ENCODE assay signal across 8 cellular contexts in the genomic region with DNA sequence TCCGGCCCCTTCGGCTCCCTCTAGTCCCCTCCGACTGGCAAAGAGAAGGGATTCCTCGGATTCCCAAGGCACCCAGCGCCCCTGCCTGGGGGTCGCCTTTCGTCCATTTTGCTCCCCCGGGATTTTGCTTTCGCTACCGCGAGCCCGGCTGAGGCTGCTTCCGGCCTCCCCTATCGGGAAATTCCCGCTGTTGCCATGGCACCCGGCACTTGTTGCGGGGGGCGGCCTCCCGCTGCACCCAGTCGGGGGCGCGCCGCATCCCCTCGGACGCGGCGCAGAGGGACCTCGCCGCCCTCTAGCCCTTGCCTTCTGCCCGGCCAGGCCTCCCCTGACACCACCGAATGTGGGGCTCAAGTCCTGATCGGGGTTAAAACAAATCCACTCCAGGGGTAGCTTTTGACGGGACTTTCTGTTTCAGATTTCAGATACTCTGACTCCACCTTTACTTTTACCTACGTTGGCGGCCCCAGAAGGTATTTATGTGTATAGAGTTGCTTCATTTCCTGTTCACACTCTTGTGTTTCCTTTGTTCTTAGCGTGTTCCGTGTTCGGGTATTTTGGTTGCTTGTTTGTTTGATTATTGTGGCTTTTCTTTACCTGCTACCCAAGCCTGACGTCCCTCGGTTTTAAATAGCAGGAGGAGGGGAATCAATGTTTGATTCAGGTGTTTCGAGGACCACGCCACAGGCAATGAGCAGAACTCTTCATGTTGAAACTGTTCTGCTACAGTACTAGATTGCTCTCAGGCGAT. TPM values are rescaled to one million over a fixed set of nuclear protein-coding genes. Genes with fewer than 3 reads are reported as not detected.
DNase-seq lines count a peak whose midpoint lies in the region; ATAC-seq lines count a peak whose summit lies in the region.

No MANE protein-coding gene starts in this region.

- no peaks in the 10 kb centered on the region for H3K9me3 Mint-ChIP-seq in T-helper 2 cell treated with Interferon-gamma antibody and Interleukin-4, amounts not matched to agents 5 μg/mL and 100 μg/mL, for 36 hours

- peak; percentile 89 for ATAC-seq in GM21619 (IDR thresholded peaks at IDR 0.05; ENCODE audit: unreplicated experiment)

- H3K27me3 Mint-ChIP-seq in T-helper 2 cell treated with Interferon-gamma antibody and Interleukin-4, amounts not matched to agents 5 μg/mL and 100 μg/mL, for 36 hours (ENCODE audit: low read depth), result no peaks in the 10 kb centered on the region

- H3K4me3 ChIP-seq in Jurkat, Clone E6-1 (ENCODE audit: low read length), result peak overlapping the region; percentile 82

- H3K36me3 Mint-ChIP-seq in T-helper 2 cell treated with Interferon-gamma antibody and Interleukin-4, amounts not matched to agents 5 μg/mL and 100 μg/mL, for 36 hours (ENCODE audit: low read depth), result peaks cover 27% of the 10 kb centered on the region

- peaks cover 52% of the 10 kb centered on the region for H3K4me1 Mint-ChIP-seq in T-helper 2 cell treated with Interferon-gamma antibody and Interleukin-4, amounts not matched to agents 5 μg/mL and 100 μg/mL, for 36 hours (ENCODE audit: low read depth)

- H3K4me3 Mint-ChIP-seq in T-helper 2 cell treated with Interferon-gamma antibody and Interleukin-4, amounts not matched to agents 5 μg/mL and 100 μg/mL, for 36 hours, result peak overlapping the region; percentile 99

- DNase-seq in ELR (ENCODE audit: low read depth), result peak; percentile 76
- peak; percentile 60 for DNase-seq in Jurkat, Clone E6-1 (ENCODE audit: low read depth, low spot score)
- DNase-seq in T-helper 2 cell treated with Interferon-gamma antibody and Interleukin-4, amounts not matched to agents 5 μg/mL and 100 μg/mL, for 36 hours (ENCODE audit: low spot score), result peak; percentile 79
- peak; percentile 78 for DNase-seq in astrocyte of the hippocampus (ENCODE audit: low read depth, low spot score)
- peak; percentile 50 for DNase-seq in iPS-NIHi7 (ENCODE audit: extremely low spot score)
- peak; percentile 72 to 80 for DNase-seq in stimulated activated CD4-positive, alpha-beta T cell treated with anti-CD3 and anti-CD28 coated beads, Interleukin-15, amount 100 ng/mL, for 1 hour (ENCODE audit: low read depth in 1 of 2, low spot score in 1 of 2)
- DNase-seq in NCI-H510A treated with DMSO at 0.1 percent for 48 hours (lab: John Stamatoyannopoulos, UW), result no peak

- H3K27ac Mint-ChIP-seq in T-helper 2 cell treated with Interferon-gamma antibody and Interleukin-4, amounts not matched to agents 5 μg/mL and 100 μg/mL, for 36 hours, result peak overlapping the region; percentile 99

RNA-seq across cellular contexts. Expression of a gene that starts 1.4 kb away (rescaled TPM):
- 12.8 TPM for polyA plus RNA-seq in Jurkat, Clone E6-1 (2012; ENCODE audit: insufficient read depth, insufficient read length)
